ENCODE assay signal across 20 cellular contexts in the genomic region with DNA sequence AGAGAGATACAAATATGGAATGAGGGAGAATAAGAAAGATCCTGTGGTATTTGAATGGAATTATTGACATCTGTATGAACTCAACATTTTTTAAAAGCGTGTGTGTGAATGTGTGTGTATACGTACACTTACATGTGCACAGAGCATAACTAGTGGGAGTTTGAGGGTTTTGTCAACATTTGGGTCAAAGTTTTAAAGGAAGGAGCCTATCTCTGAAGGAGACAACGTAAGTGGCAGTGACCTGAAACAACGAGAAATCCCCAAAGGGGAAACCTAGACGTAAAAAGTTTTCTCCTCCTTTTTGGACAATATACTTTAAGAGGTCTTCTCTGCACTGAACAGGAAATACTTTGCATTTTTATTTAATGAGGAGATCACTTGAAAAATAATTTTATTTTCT.
"Had no signal": no experiment of that assay in that cellular context is flagged by ENCODE, and none has a peak within 500 bp of the region (broad histone marks: within the 10 kb centered on the region; RNA-seq: fewer than 3 reads in every experiment).

No MANE protein-coding gene starts in this region.

- H3K9me3 Mint-ChIP-seq: activated CD4-positive, alpha-beta T cell treated with anti-CD3 and anti-CD28 coated beads, Interleukin-2, amount 10 ng/mL, durations not matched to agents 7 days and 5 days; effector memory CD8-positive, alpha-beta T cell had no signal

- H3K4me3 ChIP-seq: ascending aorta, thoracic aorta, upper lobe of right lung had no signal

- H3K27me3 Mint-ChIP-seq: activated CD4-positive, alpha-beta T cell treated with anti-CD3 and anti-CD28 coated beads, Interleukin-2, amount 10 ng/mL, durations not matched to agents 7 days and 5 days; effector memory CD8-positive, alpha-beta T cell had no signal

- H3K4me3 Mint-ChIP-seq: activated CD4-positive, alpha-beta T cell treated with anti-CD3 and anti-CD28 coated beads, Interleukin-2, amount 10 ng/mL, durations not matched to agents 7 days and 5 days; effector memory CD8-positive, alpha-beta T cell; nephron had no signal

- FAIRE-seq: bronchial epithelial cell, frontal cortex, TTC549 had no signal

- H3K27ac Mint-ChIP-seq: activated CD4-positive, alpha-beta T cell treated with anti-CD3 and anti-CD28 coated beads, Interleukin-2, amount 10 ng/mL, durations not matched to agents 7 days and 5 days; nephron had no signal

- H3K27ac ChIP-seq: ascending aorta, epithelial cell of prostate, thoracic aorta, upper lobe of right lung had no signal

- ATAC-seq: effector memory CD8-positive, alpha-beta T cell; left ventricle myocardium superior; sciatic nerve; upper lobe of right lung had no signal

- H3K4me1 Mint-ChIP-seq: nephron had no signal

- DNase-seq: activated CD4-positive, alpha-beta T cell treated with anti-CD3 and anti-CD28 coated beads, Interleukin-2, amount 10 ng/mL, durations not matched to agents 7 days and 5 days; activated CD4-positive, CD25-positive, alpha-beta regulatory T cell; activated CD8-positive, alpha-beta memory T cell treated with anti-CD3 and anti-CD28 coated beads for 24 hours; activated naive CD4-positive, alpha-beta T cell treated with Interleukin-2 at 50 U/mL for 16 hours; dermis blood vessel endothelial cell; effector memory CD8-positive, alpha-beta T cell; head of caudate nucleus; kidney glomerular epithelial cell; left ventricle myocardium superior; mesendoderm; occipital lobe; upper lobe of right lung had no signal

- H3K4me1 ChIP-seq: ascending aorta, upper lobe of right lung had no signal

- H3K36me3 ChIP-seq: ascending aorta, thoracic aorta, upper lobe of right lung had no signal

- H3K27me3 ChIP-seq: ascending aorta, upper lobe of right lung had no signal

- H3K9me3 ChIP-seq: thoracic aorta, upper lobe of right lung had no signal
